15 cellular contexts compared by ENCODE assay signal in genomic region chr16:19810817-19811731, GRCh38.
DNase-seq lines count a peak whose midpoint lies in the region; ATAC-seq and TF ChIP-seq lines count a peak whose summit lies in the region.
"Had no signal": no experiment of that assay in that cellular context is flagged by ENCODE, and none has a peak within 500 bp of the region (broad histone marks: within the 10 kb centered on the region; RNA-seq: fewer than 3 reads in every experiment).

No MANE protein-coding gene starts in this region.

- intact Hi-C loops in CD14-positive monocyte (cut with micrococcal nuclease), result no loop called here

- H2BK5ac ChIP-seq in H9 (ENCODE audit: insufficient read length, low read length), result no peak overlapping the region

- no peak overlapping the region for H3K9ac ChIP-seq in H9 (ENCODE audit: extremely low read depth, insufficient read length, low read length)

- H4K20me1 ChIP-seq in H9 (ENCODE audit: control insufficient read depth, insufficient read depth, insufficient read length), result no peaks in the 10 kb centered on the region

- no peak overlapping the region for H2BK20ac ChIP-seq in H9 (ENCODE audit: low read depth, low read length, poor library complexity, severe bottlenecking)

- no peak overlapping the region for H3T11ph ChIP-seq in H9 (ENCODE audit: low read length)

- H3K4me3 Mint-ChIP-seq in progenitor cell of endocrine pancreas (ENCODE audit: low read depth), result no peak overlapping the region
- H3K4me3 Mint-ChIP-seq in H9, result no peak overlapping the region
- H3K4me3 Mint-ChIP-seq in CD14-positive monocyte, result no peak overlapping the region
- H3K4me3 Mint-ChIP-seq: activated CD4-positive, alpha-beta memory T cell treated with anti-CD3 and anti-CD28 coated beads for 36 hours; natural killer cell treated with Interleukin-12 subunit alpha and Interleukin-12 subunit beta and Interleukin-15 and Interleukin-18, amount 100 ng/mL, for 72 hours had no signal

- no peak overlapping the region for H2BK120ac ChIP-seq in H9 (ENCODE audit: low read depth, low read length, poor library complexity, severe bottlenecking)

- no peak overlapping the region for H3K23ac ChIP-seq in H9 (ENCODE audit: insufficient read length, low read depth, low read length)

- H3K27ac Mint-ChIP-seq in progenitor cell of endocrine pancreas, result peak overlapping the region; percentile 15
- 0 out of 7 replicates have a peak overlapping the region, but pooled peaks of 1 of the 3 experiments have one; percentile 65 for H3K27ac Mint-ChIP-seq in H9
- H3K27ac Mint-ChIP-seq in CD14-positive monocyte, result no peak overlapping the region
- H3K27ac Mint-ChIP-seq: activated CD4-positive, alpha-beta memory T cell treated with anti-CD3 and anti-CD28 coated beads for 36 hours; natural killer cell treated with Interleukin-12 subunit alpha and Interleukin-12 subunit beta and Interleukin-15 and Interleukin-18, amount 100 ng/mL, for 72 hours had no signal

- H3K27me3 ChIP-seq in RWPE2 (ENCODE audit: insufficient read depth, poor library complexity, severe bottlenecking) (no peaks in the 10 kb centered on the region), H9 (ENCODE audit: insufficient read depth, low read length) (no peaks in the 10 kb centered on the region)
- H3K27me3 ChIP-seq: tibial nerve had no signal

- H3K4ac ChIP-seq in H9 (ENCODE audit: low read depth, low read length), result no peak overlapping the region

- H3K27me3 Mint-ChIP-seq in progenitor cell of endocrine pancreas, result no peaks in the 10 kb centered on the region
- peaks cover 2% of the 10 kb centered on the region; the same call in 1 of the 2 replicates for H3K27me3 Mint-ChIP-seq in H9 (ENCODE audit: low read depth)
- no peaks in the 10 kb centered on the region for H3K27me3 Mint-ChIP-seq in CD14-positive monocyte (ENCODE audit: low read depth in 3 of 3)
- H3K27me3 Mint-ChIP-seq: activated CD4-positive, alpha-beta memory T cell treated with anti-CD3 and anti-CD28 coated beads for 36 hours had no signal

- no peak overlapping the region for H2AFZ ChIP-seq in H9 (ENCODE audit: low read length)

- H3K23me2 ChIP-seq in H9 (ENCODE audit: insufficient read length, low read depth, low read length, poor library complexity, severe bottlenecking), result no peaks in the 10 kb centered on the region

- no peak overlapping the region for H2AK5ac ChIP-seq in H9 (ENCODE audit: insufficient read length, low read length)

- no peak overlapping the region for H4K5ac ChIP-seq in H9 (ENCODE audit: insufficient read length, low read depth, low read length)

- H3K18ac ChIP-seq in H9 (ENCODE audit: insufficient read length, low read depth, low read length), result no peak overlapping the region

- no peak overlapping the region for H2BK15ac ChIP-seq in H9 (ENCODE audit: low read depth, low read length)

- H3K4me1 Mint-ChIP-seq in progenitor cell of endocrine pancreas (ENCODE audit: low read depth) (peaks cover 16% of the 10 kb centered on the region), H9 (peaks cover 6% of the 10 kb centered on the region in 2 experiments; a peak in 3 of 4 replicates), CD14-positive monocyte (peaks cover 17% of the 10 kb centered on the region)

- no peak overlapping the region for H3K4me3 ChIP-seq in RWPE2 (ENCODE audit: severe bottlenecking)
- H3K4me3 ChIP-seq in fibroblast of mammary gland (ENCODE audit: control insufficient read depth, low read depth, low read length), result no peak overlapping the region
- H3K4me3 ChIP-seq: tibial nerve had no signal

- H3K9me3 ChIP-seq in RWPE2 (ENCODE audit: severe bottlenecking) (peaks cover 1% of the 10 kb centered on the region), H9 (ENCODE audit: control insufficient read depth, low read depth, low read length) (peaks cover 10% of the 10 kb centered on the region)

- no peaks in the 10 kb centered on the region for H3K79me1 ChIP-seq in H9 (ENCODE audit: insufficient read depth, low read depth, low read length, poor library complexity, severe bottlenecking)

- no peak overlapping the region for H2BK12ac ChIP-seq in H9 (ENCODE audit: insufficient read length, low read depth, low read length)

- H3K56ac ChIP-seq in H9 (ENCODE audit: insufficient read length, low read depth, low read length), result no peak overlapping the region

- WGBS in H9 (ENCODE audit: extremely low coverage, insufficient read length, low lambda C conversion rate), result no CpG with 5 or more reads among the region's 13 CpGs

- H3K27ac ChIP-seq in RWPE2 (ENCODE audit: poor library complexity, severe bottlenecking) (peak overlapping the region; percentile 41), H9 (ENCODE audit: insufficient read length, low read depth, low read length) (no peak overlapping the region)
- H3K27ac ChIP-seq: tibial nerve had no signal

- no peak for TF ChIP-seq CTCF in RWPE2 (IDR thresholded peaks at IDR 0.05; ENCODE audit: poor library complexity, severe bottlenecking)
- no peak for TF ChIP-seq CTCF in fibroblast of mammary gland (conservative IDR thresholded peaks at IDR 0.05; ENCODE audit: control insufficient read depth, insufficient read depth, low read depth, low read length)
- no peak for TF ChIP-seq CTCF in progenitor cell of endocrine pancreas (IDR thresholded peaks at IDR 0.05; ENCODE audit: unreplicated experiment)
- TF ChIP-seq CTCF in H9 (conservative IDR thresholded peaks at IDR 0.05), result no peak
- no peak for TF ChIP-seq CTCF in CD14-positive monocyte (IDR thresholded peaks at IDR 0.05)

- no peak overlapping the region for H3K4me2 ChIP-seq in H9 (ENCODE audit: insufficient read depth, insufficient read length, low read length)

- DNase-seq in Daoy (ENCODE audit: low read depth) (peak; percentile 63), RWPE2 (ENCODE audit: low spot score) (no peak), fibroblast of mammary gland (ENCODE audit: low read depth) (peak; percentile 77), progenitor cell of endocrine pancreas (ENCODE audit: low spot score, unreplicated experiment) (no peak), H9 (no peak), CD14-positive monocyte (ENCODE audit: low spot score) (no peak), NCI-H187 (lab: John Stamatoyannopoulos, UW) (no peak)
- DNase-seq: activated CD4-positive, alpha-beta memory T cell treated with anti-CD3 and anti-CD28 coated beads for 36 hours; amygdala; DMS153; glutamatergic neuron; NCI-H187 treated with DMSO at 0.1 percent for 48 hours had no signal

- H3K9me3 Mint-ChIP-seq in progenitor cell of endocrine pancreas (ENCODE audit: low read depth) (peaks cover 11% of the 10 kb centered on the region), H9 (peaks cover 27 to 29% of the 10 kb centered on the region in 2 experiments), CD14-positive monocyte (peaks cover 0 to 10% (median 5%) of the 10 kb centered on the region in 7 donors)

- H3K4me1 ChIP-seq in RWPE2 (ENCODE audit: insufficient read depth, poor library complexity, severe bottlenecking) (peaks cover 11% of the 10 kb centered on the region), H9 (ENCODE audit: insufficient read depth, low read length) (no peaks in the 10 kb centered on the region)

- H3K36me3 Mint-ChIP-seq in progenitor cell of endocrine pancreas (ENCODE audit: insufficient read depth) (peaks cover 12% of the 10 kb centered on the region), H9 (ENCODE audit: insufficient read depth in 1 of 3, low read depth in 3 of 3) (peaks cover 10 to 32% (median 16%) of the 10 kb centered on the region in 3 experiments; a peak in 6 of 7 replicates), CD14-positive monocyte (no peaks in the 10 kb centered on the region)
- H3K36me3 Mint-ChIP-seq: activated CD4-positive, alpha-beta memory T cell treated with anti-CD3 and anti-CD28 coated beads for 36 hours had no signal

- no peak overlapping the region for H4K91ac ChIP-seq in H9 (ENCODE audit: insufficient read length, low read depth, low read length)

- ATAC-seq in RWPE2 (ENCODE audit: low read depth) (peak; percentile 83), HG03442 (IDR thresholded peaks at IDR 0.05; ENCODE audit: unreplicated experiment) (no peak)
- ATAC-seq: natural killer cell treated with Interleukin-12 subunit alpha and Interleukin-12 subunit beta and Interleukin-15 and Interleukin-18, amount 100 ng/mL, for 72 hours had no signal

- no peaks in the 10 kb centered on the region for H3K36me3 ChIP-seq in RWPE2 (ENCODE audit: low read depth)
- H3K36me3 ChIP-seq: tibial nerve had no signal

- H3K79me2 ChIP-seq in H9 (ENCODE audit: insufficient read depth, low read length), result no peaks in the 10 kb centered on the region

- no peak overlapping the region for H3K14ac ChIP-seq in H9 (ENCODE audit: insufficient read depth, low read length)

- H4K8ac ChIP-seq in H9 (replicated peaks; ENCODE audit: insufficient read length, low read depth, low read length), result no peak overlapping the region

Comparison
In these comparisons a context has a peak if more than half of its experiments do, and no peak if none do; other contexts are left out.
1. DNase-seq: peak in Daoy (single experiment) and fibroblast of mammary gland (single experiment); none in RWPE2 (single experiment), progenitor cell of endocrine pancreas (single experiment), H9 (single experiment), CD14-positive monocyte (single experiment) and NCI-H187 (0 of 2).